Comparison of ENCODE assay signal across 1 cellular context in the genomic region with DNA sequence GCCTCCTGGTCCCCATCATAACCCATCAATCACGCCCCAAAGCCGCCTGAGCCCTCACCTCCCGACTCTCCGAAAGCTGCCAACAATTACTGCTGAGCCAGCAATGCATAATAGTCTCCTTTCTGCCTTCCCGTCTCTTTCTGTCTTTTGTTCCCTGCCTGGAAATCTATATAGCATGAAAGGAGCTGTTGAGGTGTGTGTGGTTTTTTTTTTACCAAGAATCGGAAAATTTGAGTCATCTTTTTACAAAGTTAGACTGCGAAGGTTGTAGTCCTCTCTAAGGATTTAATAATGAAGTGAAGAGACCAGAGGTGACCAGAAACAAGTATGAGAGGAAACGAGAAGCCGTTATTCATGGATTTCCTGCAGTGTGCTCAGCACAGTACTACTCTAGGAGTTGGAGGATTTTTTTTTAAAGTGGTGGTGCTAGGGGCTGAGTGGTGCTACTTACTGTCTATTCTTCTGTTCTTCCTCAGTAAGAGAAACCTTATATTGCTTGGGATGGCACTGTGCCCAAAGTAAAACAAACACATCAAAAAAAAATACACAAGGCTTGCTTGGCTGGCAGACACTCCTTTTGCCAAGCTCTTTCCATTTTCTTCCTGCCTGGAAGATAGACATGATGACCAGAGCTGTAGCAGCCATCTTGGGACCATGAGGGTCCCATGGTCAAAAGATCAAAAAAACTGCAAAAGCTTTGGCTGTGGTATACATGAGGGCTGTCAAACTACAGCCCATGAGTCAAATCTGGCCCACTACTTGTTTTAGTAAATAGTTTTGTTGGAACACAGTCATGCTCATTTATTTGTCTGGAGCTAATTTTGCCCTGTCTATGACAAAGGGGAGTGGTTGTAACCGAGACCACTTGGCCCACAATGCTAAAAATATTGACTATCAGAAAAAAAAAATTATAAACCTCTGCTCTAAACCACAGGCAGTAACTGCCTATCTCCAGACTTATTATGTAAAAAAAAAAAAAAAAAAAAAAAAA.
TF ChIP-seq lines count a peak whose summit lies in the region.

No MANE protein-coding gene starts in this region.

TF ChIP-seq in K562, 482 proteins besides CTCF, POLR2A, EP300 and RAD21 (continues in another document):
- TF ChIP-seq, protein P1, sequence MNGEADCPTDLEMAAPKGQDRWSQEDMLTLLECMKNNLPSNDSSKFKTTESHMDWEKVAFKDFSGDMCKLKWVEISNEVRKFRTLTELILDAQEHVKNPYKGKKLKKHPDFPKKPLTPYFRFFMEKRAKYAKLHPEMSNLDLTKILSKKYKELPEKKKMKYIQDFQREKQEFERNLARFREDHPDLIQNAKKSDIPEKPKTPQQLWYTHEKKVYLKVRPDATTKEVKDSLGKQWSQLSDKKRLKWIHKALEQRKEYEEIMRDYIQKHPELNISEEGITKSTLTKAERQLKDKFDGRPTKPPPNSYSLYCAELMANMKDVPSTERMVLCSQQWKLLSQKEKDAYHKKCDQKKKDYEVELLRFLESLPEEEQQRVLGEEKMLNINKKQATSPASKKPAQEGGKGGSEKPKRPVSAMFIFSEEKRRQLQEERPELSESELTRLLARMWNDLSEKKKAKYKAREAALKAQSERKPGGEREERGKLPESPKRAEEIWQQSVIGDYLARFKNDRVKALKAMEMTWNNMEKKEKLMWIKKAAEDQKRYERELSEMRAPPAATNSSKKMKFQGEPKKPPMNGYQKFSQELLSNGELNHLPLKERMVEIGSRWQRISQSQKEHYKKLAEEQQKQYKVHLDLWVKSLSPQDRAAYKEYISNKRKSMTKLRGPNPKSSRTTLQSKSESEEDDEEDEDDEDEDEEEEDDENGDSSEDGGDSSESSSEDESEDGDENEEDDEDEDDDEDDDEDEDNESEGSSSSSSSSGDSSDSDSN (IDR thresholded peaks at IDR 0.05; ENCODE audit: borderline replicate concordance in 1 of 2, low read depth in 2 of 2, low read length in 2 of 2): no peak
- TF ChIP-seq ZNF696 (CRISPR knock-in tag; conservative IDR thresholded peaks at IDR 0.05): no peak
- no peak for TF ChIP-seq FOSL1 (tag; conservative IDR thresholded peaks at IDR 0.05)
- TF ChIP-seq NFYB (IDR thresholded peaks at IDR 0.05; ENCODE audit: extremely low read depth, insufficient read length): no peak
- TF ChIP-seq, protein P2, sequence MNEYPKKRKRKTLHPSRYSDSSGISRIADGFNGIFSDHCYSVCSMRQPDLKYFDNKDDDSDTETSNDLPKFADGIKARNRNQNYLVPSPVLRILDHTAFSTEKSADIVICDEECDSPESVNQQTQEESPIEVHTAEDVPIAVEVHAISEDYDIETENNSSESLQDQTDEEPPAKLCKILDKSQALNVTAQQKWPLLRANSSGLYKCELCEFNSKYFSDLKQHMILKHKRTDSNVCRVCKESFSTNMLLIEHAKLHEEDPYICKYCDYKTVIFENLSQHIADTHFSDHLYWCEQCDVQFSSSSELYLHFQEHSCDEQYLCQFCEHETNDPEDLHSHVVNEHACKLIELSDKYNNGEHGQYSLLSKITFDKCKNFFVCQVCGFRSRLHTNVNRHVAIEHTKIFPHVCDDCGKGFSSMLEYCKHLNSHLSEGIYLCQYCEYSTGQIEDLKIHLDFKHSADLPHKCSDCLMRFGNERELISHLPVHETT (CRISPR knock-in tag; conservative IDR thresholded peaks at IDR 0.05 in 1 of 2, IDR thresholded peaks at IDR 0.05 in 1 of 2): no peak
- TF ChIP-seq ZNF175 (CRISPR knock-in tag; IDR thresholded peaks at IDR 0.05; ENCODE audit: low read depth): no peak
- TF ChIP-seq TFAM (CRISPR knock-in tag; conservative IDR thresholded peaks at IDR 0.05): no peak
- no peak for TF ChIP-seq ZNF586 (CRISPR knock-in tag; conservative IDR thresholded peaks at IDR 0.05)
- no peak for TF ChIP-seq POU5F1 (IDR thresholded peaks at IDR 0.05; ENCODE audit: borderline replicate concordance, low read depth, low read length, partially characterized antibody)
- TF ChIP-seq, protein P3, sequence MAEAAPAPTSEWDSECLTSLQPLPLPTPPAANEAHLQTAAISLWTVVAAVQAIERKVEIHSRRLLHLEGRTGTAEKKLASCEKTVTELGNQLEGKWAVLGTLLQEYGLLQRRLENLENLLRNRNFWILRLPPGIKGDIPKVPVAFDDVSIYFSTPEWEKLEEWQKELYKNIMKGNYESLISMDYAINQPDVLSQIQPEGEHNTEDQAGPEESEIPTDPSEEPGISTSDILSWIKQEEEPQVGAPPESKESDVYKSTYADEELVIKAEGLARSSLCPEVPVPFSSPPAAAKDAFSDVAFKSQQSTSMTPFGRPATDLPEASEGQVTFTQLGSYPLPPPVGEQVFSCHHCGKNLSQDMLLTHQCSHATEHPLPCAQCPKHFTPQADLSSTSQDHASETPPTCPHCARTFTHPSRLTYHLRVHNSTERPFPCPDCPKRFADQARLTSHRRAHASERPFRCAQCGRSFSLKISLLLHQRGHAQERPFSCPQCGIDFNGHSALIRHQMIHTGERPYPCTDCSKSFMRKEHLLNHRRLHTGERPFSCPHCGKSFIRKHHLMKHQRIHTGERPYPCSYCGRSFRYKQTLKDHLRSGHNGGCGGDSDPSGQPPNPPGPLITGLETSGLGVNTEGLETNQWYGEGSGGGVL (CRISPR knock-in tag; IDR thresholded peaks at IDR 0.05): no peak
- TF ChIP-seq NFE2 (IDR thresholded peaks at IDR 0.05; ENCODE audit: low read depth): no peak
- TF ChIP-seq, protein P4, sequence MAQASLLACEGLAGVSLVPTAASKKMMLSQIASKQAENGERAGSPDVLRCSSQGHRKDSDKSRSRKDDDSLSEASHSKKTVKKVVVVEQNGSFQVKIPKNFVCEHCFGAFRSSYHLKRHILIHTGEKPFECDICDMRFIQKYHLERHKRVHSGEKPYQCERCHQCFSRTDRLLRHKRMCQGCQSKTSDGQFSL (CRISPR knock-in tag; IDR thresholded peaks at IDR 0.05): no peak
- TF ChIP-seq, protein P4 (tag; IDR thresholded peaks at IDR 0.05): no peak
- TF ChIP-seq, protein P5, sequence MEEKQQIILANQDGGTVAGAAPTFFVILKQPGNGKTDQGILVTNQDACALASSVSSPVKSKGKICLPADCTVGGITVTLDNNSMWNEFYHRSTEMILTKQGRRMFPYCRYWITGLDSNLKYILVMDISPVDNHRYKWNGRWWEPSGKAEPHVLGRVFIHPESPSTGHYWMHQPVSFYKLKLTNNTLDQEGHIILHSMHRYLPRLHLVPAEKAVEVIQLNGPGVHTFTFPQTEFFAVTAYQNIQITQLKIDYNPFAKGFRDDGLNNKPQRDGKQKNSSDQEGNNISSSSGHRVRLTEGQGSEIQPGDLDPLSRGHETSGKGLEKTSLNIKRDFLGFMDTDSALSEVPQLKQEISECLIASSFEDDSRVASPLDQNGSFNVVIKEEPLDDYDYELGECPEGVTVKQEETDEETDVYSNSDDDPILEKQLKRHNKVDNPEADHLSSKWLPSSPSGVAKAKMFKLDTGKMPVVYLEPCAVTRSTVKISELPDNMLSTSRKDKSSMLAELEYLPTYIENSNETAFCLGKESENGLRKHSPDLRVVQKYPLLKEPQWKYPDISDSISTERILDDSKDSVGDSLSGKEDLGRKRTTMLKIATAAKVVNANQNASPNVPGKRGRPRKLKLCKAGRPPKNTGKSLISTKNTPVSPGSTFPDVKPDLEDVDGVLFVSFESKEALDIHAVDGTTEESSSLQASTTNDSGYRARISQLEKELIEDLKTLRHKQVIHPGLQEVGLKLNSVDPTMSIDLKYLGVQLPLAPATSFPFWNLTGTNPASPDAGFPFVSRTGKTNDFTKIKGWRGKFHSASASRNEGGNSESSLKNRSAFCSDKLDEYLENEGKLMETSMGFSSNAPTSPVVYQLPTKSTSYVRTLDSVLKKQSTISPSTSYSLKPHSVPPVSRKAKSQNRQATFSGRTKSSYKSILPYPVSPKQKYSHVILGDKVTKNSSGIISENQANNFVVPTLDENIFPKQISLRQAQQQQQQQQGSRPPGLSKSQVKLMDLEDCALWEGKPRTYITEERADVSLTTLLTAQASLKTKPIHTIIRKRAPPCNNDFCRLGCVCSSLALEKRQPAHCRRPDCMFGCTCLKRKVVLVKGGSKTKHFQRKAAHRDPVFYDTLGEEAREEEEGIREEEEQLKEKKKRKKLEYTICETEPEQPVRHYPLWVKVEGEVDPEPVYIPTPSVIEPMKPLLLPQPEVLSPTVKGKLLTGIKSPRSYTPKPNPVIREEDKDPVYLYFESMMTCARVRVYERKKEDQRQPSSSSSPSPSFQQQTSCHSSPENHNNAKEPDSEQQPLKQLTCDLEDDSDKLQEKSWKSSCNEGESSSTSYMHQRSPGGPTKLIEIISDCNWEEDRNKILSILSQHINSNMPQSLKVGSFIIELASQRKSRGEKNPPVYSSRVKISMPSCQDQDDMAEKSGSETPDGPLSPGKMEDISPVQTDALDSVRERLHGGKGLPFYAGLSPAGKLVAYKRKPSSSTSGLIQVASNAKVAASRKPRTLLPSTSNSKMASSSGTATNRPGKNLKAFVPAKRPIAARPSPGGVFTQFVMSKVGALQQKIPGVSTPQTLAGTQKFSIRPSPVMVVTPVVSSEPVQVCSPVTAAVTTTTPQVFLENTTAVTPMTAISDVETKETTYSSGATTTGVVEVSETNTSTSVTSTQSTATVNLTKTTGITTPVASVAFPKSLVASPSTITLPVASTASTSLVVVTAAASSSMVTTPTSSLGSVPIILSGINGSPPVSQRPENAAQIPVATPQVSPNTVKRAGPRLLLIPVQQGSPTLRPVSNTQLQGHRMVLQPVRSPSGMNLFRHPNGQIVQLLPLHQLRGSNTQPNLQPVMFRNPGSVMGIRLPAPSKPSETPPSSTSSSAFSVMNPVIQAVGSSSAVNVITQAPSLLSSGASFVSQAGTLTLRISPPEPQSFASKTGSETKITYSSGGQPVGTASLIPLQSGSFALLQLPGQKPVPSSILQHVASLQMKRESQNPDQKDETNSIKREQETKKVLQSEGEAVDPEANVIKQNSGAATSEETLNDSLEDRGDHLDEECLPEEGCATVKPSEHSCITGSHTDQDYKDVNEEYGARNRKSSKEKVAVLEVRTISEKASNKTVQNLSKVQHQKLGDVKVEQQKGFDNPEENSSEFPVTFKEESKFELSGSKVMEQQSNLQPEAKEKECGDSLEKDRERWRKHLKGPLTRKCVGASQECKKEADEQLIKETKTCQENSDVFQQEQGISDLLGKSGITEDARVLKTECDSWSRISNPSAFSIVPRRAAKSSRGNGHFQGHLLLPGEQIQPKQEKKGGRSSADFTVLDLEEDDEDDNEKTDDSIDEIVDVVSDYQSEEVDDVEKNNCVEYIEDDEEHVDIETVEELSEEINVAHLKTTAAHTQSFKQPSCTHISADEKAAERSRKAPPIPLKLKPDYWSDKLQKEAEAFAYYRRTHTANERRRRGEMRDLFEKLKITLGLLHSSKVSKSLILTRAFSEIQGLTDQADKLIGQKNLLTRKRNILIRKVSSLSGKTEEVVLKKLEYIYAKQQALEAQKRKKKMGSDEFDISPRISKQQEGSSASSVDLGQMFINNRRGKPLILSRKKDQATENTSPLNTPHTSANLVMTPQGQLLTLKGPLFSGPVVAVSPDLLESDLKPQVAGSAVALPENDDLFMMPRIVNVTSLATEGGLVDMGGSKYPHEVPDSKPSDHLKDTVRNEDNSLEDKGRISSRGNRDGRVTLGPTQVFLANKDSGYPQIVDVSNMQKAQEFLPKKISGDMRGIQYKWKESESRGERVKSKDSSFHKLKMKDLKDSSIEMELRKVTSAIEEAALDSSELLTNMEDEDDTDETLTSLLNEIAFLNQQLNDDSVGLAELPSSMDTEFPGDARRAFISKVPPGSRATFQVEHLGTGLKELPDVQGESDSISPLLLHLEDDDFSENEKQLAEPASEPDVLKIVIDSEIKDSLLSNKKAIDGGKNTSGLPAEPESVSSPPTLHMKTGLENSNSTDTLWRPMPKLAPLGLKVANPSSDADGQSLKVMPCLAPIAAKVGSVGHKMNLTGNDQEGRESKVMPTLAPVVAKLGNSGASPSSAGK (IDR thresholded peaks at IDR 0.05): no peak
- TF ChIP-seq RFX7 (CRISPR knock-in tag; IDR thresholded peaks at IDR 0.05): no peak
- TF ChIP-seq, protein P6, sequence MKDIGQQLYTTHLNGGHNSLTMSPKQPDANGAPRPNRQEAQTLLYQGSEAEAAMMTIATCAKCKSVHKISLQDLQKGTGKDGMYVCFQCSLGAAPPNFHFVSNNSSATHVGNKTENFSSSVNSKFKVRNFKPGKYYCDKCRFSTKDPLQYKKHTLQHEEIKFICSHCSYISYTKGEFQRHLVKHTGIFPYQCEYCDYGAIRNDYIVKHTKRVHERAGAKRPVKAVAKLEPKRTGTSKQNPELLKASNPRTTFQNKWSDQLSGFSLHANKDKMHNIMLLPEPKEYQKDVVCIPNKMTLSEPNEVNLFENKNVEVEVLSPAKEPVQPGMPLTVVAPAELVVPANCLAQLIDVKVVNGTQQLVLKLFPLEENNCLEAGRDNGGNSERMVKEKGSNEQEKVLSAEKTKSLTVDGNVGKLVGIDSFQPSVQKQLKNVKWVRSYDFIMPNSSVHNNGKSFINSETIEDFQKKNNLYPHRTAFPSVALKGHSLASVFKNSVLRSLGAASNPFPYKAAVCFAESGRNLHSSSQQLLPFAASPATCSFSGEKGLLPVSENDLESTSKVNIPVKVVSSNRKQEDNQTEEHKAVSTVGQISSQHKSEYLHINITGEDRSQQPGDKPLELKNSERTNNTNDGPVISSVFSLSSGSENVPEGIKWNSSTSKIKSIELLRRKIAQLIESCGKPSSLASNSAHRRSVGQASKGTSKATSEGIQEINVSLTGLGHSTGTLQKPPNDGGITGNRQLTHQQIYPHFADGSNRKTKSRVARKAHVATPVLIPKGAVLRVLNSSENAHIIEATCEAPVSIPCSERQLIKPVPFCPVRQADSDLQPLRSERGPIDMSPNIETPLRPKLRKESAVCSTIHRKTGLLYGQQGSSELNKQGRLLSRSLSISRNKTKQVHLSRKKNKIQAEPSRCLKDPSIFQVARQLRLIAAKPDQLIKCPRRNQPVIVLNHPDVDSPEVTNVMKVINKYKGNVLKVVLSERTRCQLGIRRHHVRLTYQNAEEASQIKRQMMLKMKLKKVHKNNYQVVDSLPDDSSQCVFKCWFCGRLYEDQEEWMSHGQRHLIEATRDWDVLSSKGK (CRISPR knock-in tag; IDR thresholded peaks at IDR 0.05): no peak
- no peak for TF ChIP-seq SAP30 (IDR thresholded peaks at IDR 0.05; ENCODE audit: borderline replicate concordance, insufficient read depth, low read depth, low read length, poor library complexity, severe bottlenecking)
- peak; percentile 69; the same call in 1 of the 2 replicates for TF ChIP-seq MAFG (tag; conservative IDR thresholded peaks at IDR 0.05)
- peak; percentile 42; the same call in 1 of the 2 replicates for TF ChIP-seq MAFK (IDR thresholded peaks at IDR 0.05; ENCODE audit: low read length)
- no peak for TF ChIP-seq RBM34 (IDR thresholded peaks at IDR 0.05; ENCODE audit: borderline replicate concordance, insufficient read depth, low read length)
- no peak for TF ChIP-seq JUND (IDR thresholded peaks at IDR 0.05; ENCODE audit: borderline replicate concordance, low read depth, low read length)
- 0 out of 3 replicates have a peak, but pooled peaks have one; percentile 7 for TF ChIP-seq JUND (tag; IDR thresholded peaks at IDR 0.05; ENCODE audit: borderline replicate concordance, low read depth, low read length)
- TF ChIP-seq, protein P7, sequence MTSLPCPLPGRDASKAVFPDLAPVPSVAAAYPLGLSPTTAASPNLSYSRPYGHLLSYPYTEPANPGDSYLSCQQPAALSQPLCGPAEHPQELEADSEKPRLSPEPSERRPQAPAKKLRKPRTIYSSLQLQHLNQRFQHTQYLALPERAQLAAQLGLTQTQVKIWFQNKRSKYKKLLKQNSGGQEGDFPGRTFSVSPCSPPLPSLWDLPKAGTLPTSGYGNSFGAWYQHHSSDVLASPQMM (CRISPR knock-in tag; IDR thresholded peaks at IDR 0.05): no peak
- no peak for TF ChIP-seq ZSCAN29 (IDR thresholded peaks at IDR 0.05)
- TF ChIP-seq ZNF707 (CRISPR knock-in tag; conservative IDR thresholded peaks at IDR 0.05): no peak
- TF ChIP-seq ZNF316 (IDR thresholded peaks at IDR 0.05): peak; percentile 90
- peak; percentile 79 for TF ChIP-seq C11orf30 (IDR thresholded peaks at IDR 0.05; ENCODE audit: low read depth)
